ENCODE assay signal across 1 cellular context in the genomic region with DNA sequence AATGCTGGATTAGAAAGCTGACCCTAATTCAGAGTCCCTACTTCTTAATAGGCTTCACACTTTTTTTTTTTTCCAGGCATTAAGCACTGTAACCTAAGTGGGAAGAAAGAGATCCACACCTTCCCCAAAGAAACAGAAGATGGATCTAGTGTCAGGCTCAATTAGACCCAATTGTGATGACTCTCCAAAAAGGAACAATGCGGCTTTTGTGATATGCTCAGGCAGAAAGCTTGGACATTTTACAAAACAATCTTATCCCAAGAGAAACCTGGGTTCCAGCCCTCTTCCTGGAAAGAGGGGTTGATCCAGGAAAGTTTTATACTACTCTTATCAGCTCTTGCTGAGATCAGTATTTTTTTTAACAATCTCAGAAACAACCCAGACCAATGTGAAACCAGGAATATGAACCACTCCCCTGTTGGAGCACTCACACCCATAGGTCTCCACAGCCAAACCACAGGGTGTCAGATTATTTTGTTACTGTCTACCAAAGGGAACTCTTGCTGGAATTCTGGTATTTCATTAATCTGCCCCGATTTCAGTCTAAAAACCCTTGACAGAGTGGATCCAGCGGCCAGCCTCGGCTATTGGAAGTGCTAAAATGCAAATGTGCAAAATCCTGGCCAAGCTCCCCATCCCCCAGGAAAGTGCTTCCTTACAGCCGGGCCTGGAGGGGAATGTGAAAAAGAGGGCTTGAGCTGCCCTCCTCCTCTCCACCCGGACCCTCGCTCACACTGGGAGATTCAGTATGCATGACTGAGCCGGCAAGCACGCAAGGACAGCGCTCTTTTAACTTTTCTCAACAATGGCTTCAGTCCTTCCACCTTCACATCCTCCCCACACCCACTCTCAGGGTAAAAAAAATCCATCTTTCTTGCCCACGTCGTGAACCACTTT.
TF ChIP-seq lines count a peak whose summit lies in the region.

No MANE protein-coding gene starts in this region.

TF ChIP-seq in endothelial cell of umbilical vein, 7 proteins besides CTCF, POLR2A, EP300 and RAD21:
- TF ChIP-seq MYC (IDR thresholded peaks at IDR 0.05; ENCODE audit: low read depth, low read length) (no peak), POLR2AphosphoS5 (IDR thresholded peaks at IDR 0.05; ENCODE audit: insufficient read depth, low read depth, low read length) (no peak)
- TF ChIP-seq, protein P1, sequence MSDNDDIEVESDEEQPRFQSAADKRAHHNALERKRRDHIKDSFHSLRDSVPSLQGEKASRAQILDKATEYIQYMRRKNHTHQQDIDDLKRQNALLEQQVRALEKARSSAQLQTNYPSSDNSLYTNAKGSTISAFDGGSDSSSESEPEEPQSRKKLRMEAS (IDR thresholded peaks at IDR 0.05; ENCODE audit: insufficient read depth, insufficient read length), result no peak
